In genomic region chr7:40346554-40346953, GRCh38 we compare ENCODE assay signal across 6 cellular contexts.
"Had no signal": no experiment of that assay in that cellular context is flagged by ENCODE, and none has a peak within 500 bp of the region (broad histone marks: within the 10 kb centered on the region; RNA-seq: fewer than 3 reads in every experiment).

No MANE protein-coding gene starts in this region.

- H3K9ac ChIP-seq: GM23248 had no signal

- DNase-seq: GM23248, H9, HCEC 1CT, KG1 had no signal

- H3K4me3 ChIP-seq: GM23248 had no signal

- ATAC-seq: HepG2 had no signal

- H3K27ac ChIP-seq: GM23248, HL-60 had no signal

- H2AFZ ChIP-seq: GM23248 had no signal
